In genomic region chr13:89925107-89925506, GRCh38 we compare ENCODE assay signal across 8 cellular contexts.
DNase-seq lines count a peak whose midpoint lies in the region; ATAC-seq and TF ChIP-seq lines count a peak whose summit lies in the region.

No MANE protein-coding gene starts in this region.

- no peaks in the 10 kb centered on the region for H3K36me3 ChIP-seq in DND-41 (ENCODE audit: insufficient read depth, low read length)
- H3K36me3 ChIP-seq in left lung = no peaks in the 10 kb centered on the region

- H3K9ac ChIP-seq in DND-41 (ENCODE audit: low read depth, low read length) = no peak overlapping the region

- no peaks in the 10 kb centered on the region for H3K4me1 ChIP-seq in DND-41 (ENCODE audit: insufficient read depth, low read length)
- no peaks in the 10 kb centered on the region for H3K4me1 ChIP-seq in left lung

- ATAC-seq in DND-41 (ENCODE audit: insufficient read depth, low read depth) (no peak), left lung (peak; percentile 60), HG02678 (IDR thresholded peaks at IDR 0.05; ENCODE audit: unreplicated experiment) (no peak)

- no peak overlapping the region for H2AFZ ChIP-seq in DND-41 (ENCODE audit: low read depth, low read length)

- DNase-seq in DND-41 (no peak), LoVo (ENCODE audit: low spot score) (peak; percentile 19), amniotic epithelial cell (ENCODE audit: low read depth) (peak; percentile 45), left lung (no peak), ureter (ENCODE audit: low spot score) (no peak), GM19240 (ENCODE audit: insufficient read length, low spot score) (no peak)
- DNase-seq in activated CD8-positive, alpha-beta memory T cell treated with anti-CD3 and anti-CD28 coated beads, Interleukin-2, amount 50 U/mL, for 4 hours = no peak

- no peaks in the 10 kb centered on the region for H3K79me2 ChIP-seq in DND-41 (ENCODE audit: insufficient read depth, low read length)

- peak; percentile 26 for TF ChIP-seq CTCF in DND-41 (IDR thresholded peaks at IDR 0.05; ENCODE audit: borderline replicate concordance, extremely low read depth, low read length, poor library complexity, severe bottlenecking)
- peak in 1 of 2 donors; percentile 21 for TF ChIP-seq CTCF in left lung (IDR thresholded peaks at IDR 0.05)

- H3K9me3 ChIP-seq in DND-41 (ENCODE audit: insufficient read depth, low read length, severe bottlenecking) (no peaks in the 10 kb centered on the region), left lung (no peaks in the 10 kb centered on the region)

- no peak overlapping the region for H3K4me2 ChIP-seq in DND-41 (ENCODE audit: insufficient read depth, low read length)

- H3K4me3 ChIP-seq in DND-41 (ENCODE audit: low read depth in 1 of 2, low read length in 2 of 2) (no peak overlapping the region), left lung (no peak overlapping the region)

- H3K27ac ChIP-seq in DND-41 (ENCODE audit: low read length) (no peak overlapping the region), left lung (no peak overlapping the region)

- intact Hi-C loops in left lung (cut with DNase I) = no loop called here

- no peaks in the 10 kb centered on the region for H4K20me1 ChIP-seq in DND-41 (ENCODE audit: insufficient read depth, low read length)

- H3K27me3 ChIP-seq in DND-41 (ENCODE audit: insufficient read depth, low read length, poor library complexity) (no peaks in the 10 kb centered on the region), left lung (no peaks in the 10 kb centered on the region)

Comparison
In these comparisons a context has a peak if more than half of its experiments do, and no peak if none do; other contexts are left out.
1. DNase-seq: peak in LoVo (single experiment) and amniotic epithelial cell (single experiment); none in DND-41 (single experiment), left lung (0 of 2), ureter (single experiment), GM19240 (single experiment) and activated CD8-positive, alpha-beta memory T cell treated with anti-CD3 and anti-CD28 coated beads, Interleukin-2, amount 50 U/mL, for 4 hours (single experiment).